ENCODE assay signal across 19 cellular contexts in the genomic region with DNA sequence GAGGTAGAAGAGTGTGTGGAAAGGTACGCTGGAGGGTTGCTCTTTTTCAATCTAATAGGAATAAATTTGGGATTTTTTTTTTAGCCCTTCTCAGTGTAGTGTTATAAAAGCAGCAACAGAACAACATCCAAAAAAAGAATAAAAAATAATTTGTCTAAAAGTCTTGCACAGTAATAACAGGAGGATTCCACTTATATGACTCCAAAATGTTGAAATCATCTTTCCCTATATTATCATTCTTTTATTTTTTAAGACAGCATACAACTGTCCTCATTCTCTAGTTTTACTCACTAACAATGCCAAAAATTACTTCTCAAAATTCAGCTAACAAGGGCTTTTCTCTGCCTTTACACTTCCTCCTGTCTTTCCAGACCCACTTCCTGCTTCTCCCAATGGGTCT. TPM values are rescaled to one million over a fixed set of nuclear protein-coding genes. Genes with fewer than 3 reads are reported as not detected.
DNase-seq lines count a peak whose midpoint lies in the region; ATAC-seq and TF ChIP-seq lines count a peak whose summit lies in the region.
"Had no signal": no experiment of that assay in that cellular context is flagged by ENCODE, and none has a peak within 500 bp of the region (broad histone marks: within the 10 kb centered on the region; RNA-seq: fewer than 3 reads in every experiment).

No MANE protein-coding gene starts in this region.

- no peak for TF ChIP-seq EP300 in upper lobe of left lung (IDR thresholded peaks at IDR 0.05)

- H3K9me3 ChIP-seq in upper lobe of left lung = peaks cover 0 to 3% (median 1%) of the 10 kb centered on the region in 4 donors
- no peaks in the 10 kb centered on the region for H3K9me3 ChIP-seq in right cardiac atrium (ENCODE audit: control insufficient read depth, low read length)
- H3K9me3 ChIP-seq: ovary, thoracic aorta had no signal

- H3K27me3 ChIP-seq in upper lobe of left lung (no peaks in the 10 kb centered on the region), right cardiac atrium (ENCODE audit: control insufficient read depth, insufficient read depth) (no peaks in the 10 kb centered on the region)
- H3K27me3 ChIP-seq: hepatocyte, ovary had no signal

- no peak overlapping the region for H3K4me3 ChIP-seq in upper lobe of left lung
- H3K4me3 ChIP-seq in right cardiac atrium (ENCODE audit: low read length) = no peak overlapping the region
- H3K4me3 ChIP-seq: hepatocyte, ovary, thoracic aorta had no signal

- no peak overlapping the region for H3K4me3 Mint-ChIP-seq in activated T-helper 2 cell treated with anti-CD3 and anti-CD28 coated beads, Interferon-gamma antibody, Interleukin-2, Interleukin-4, amounts not matched to agents 10 μg/mL and 5 μg/mL and 100 μg/mL, durations not matched to agents 14 hours and 24 hours and 36 hours (ENCODE audit: low read depth)
- H3K4me3 Mint-ChIP-seq in memory B cell = no peak overlapping the region

- intact Hi-C loops in activated T-helper 2 cell treated with anti-CD3 and anti-CD28 coated beads, Interferon-gamma antibody, Interleukin-2, Interleukin-4, amounts not matched to agents 10 μg/mL and 5 μg/mL and 100 μg/mL, durations not matched to agents 14 hours and 24 hours and 36 hours (cut with micrococcal nuclease) = no loop called here
- intact Hi-C loops in right cardiac atrium (cut with DNase I) = no loop called here

- peaks cover 70% of the 10 kb centered on the region for H3K4me1 Mint-ChIP-seq in activated T-helper 2 cell treated with anti-CD3 and anti-CD28 coated beads, Interferon-gamma antibody, Interleukin-2, Interleukin-4, amounts not matched to agents 10 μg/mL and 5 μg/mL and 100 μg/mL, durations not matched to agents 14 hours and 24 hours and 36 hours (ENCODE audit: low read depth)
- H3K4me1 Mint-ChIP-seq in memory B cell = peaks cover 31% of the 10 kb centered on the region

- no peak for ATAC-seq in memory B cell (ENCODE audit: low read depth)
- ATAC-seq in upper lobe of left lung (ENCODE audit: low FRiP score in 2 of 2) = peak in 1 of 2 donors; percentile 8
- ATAC-seq in GM18873 (IDR thresholded peaks at IDR 0.05; ENCODE audit: low FRiP score, unreplicated experiment) = no peak
- ATAC-seq in GM21717 (IDR thresholded peaks at IDR 0.05; ENCODE audit: unreplicated experiment) = no peak
- no peak for ATAC-seq in right cardiac atrium

- H3K27ac Mint-ChIP-seq in activated T-helper 2 cell treated with anti-CD3 and anti-CD28 coated beads, Interferon-gamma antibody, Interleukin-2, Interleukin-4, amounts not matched to agents 10 μg/mL and 5 μg/mL and 100 μg/mL, durations not matched to agents 14 hours and 24 hours and 36 hours = peak overlapping the region; percentile 52
- H3K27ac Mint-ChIP-seq in memory B cell = peak overlapping the region; percentile 22

- H3K27me3 Mint-ChIP-seq in activated T-helper 2 cell treated with anti-CD3 and anti-CD28 coated beads, Interferon-gamma antibody, Interleukin-2, Interleukin-4, amounts not matched to agents 10 μg/mL and 5 μg/mL and 100 μg/mL, durations not matched to agents 14 hours and 24 hours and 36 hours (ENCODE audit: low read depth) = no peaks in the 10 kb centered on the region
- H3K27me3 Mint-ChIP-seq in memory B cell = no peaks in the 10 kb centered on the region

- TF ChIP-seq CTCF in upper lobe of left lung (IDR thresholded peaks at IDR 0.05) = no peak

- no peaks in the 10 kb centered on the region for H3K36me3 ChIP-seq in upper lobe of left lung
- H3K36me3 ChIP-seq: ovary, thoracic aorta had no signal

- peak; percentile 1 for DNase-seq in stimulated activated CD4-positive, alpha-beta T cell treated with anti-CD3 and anti-CD28 coated beads, Interleukin-4, amount 100 ng/mL, for 24 hours
- DNase-seq in stimulated activated CD4-positive, alpha-beta T cell treated with anti-CD3 and anti-CD28 coated beads, Interleukin-4, amount 100 ng/mL, for 4 hours = no peak
- DNase-seq in activated T-helper 2 cell treated with anti-CD3 and anti-CD28 coated beads, Interferon-gamma antibody, Interleukin-2, Interleukin-4, amounts not matched to agents 10 μg/mL and 5 μg/mL and 100 μg/mL, durations not matched to agents 14 hours and 24 hours and 36 hours (ENCODE audit: low spot score) = no peak
- no peak for DNase-seq in memory B cell (ENCODE audit: low spot score in 2 of 2)
- no peak for DNase-seq in upper lobe of left lung
- DNase-seq in right cardiac atrium = no peak
- DNase-seq: activated CD4-positive, alpha-beta T cell treated with anti-CD3 and anti-CD28 coated beads for 1 hour; aorta; H7; NCI-H1105 treated with DMSO at 0.1 percent for 48 hours; NCI-H526 treated with DMSO at 0.1 percent for 48 hours; ovary; SHP77; T-helper 9 cell had no signal

- peaks cover 20% of the 10 kb centered on the region for H3K9me3 Mint-ChIP-seq in activated T-helper 2 cell treated with anti-CD3 and anti-CD28 coated beads, Interferon-gamma antibody, Interleukin-2, Interleukin-4, amounts not matched to agents 10 μg/mL and 5 μg/mL and 100 μg/mL, durations not matched to agents 14 hours and 24 hours and 36 hours
- H3K9me3 Mint-ChIP-seq in memory B cell = peaks cover 4% of the 10 kb centered on the region

- peaks cover 96% of the 10 kb centered on the region for H3K36me3 Mint-ChIP-seq in activated T-helper 2 cell treated with anti-CD3 and anti-CD28 coated beads, Interferon-gamma antibody, Interleukin-2, Interleukin-4, amounts not matched to agents 10 μg/mL and 5 μg/mL and 100 μg/mL, durations not matched to agents 14 hours and 24 hours and 36 hours (ENCODE audit: low read depth)
- H3K36me3 Mint-ChIP-seq in memory B cell = peaks cover 11% of the 10 kb centered on the region

- TF ChIP-seq POLR2A in upper lobe of left lung (IDR thresholded peaks at IDR 0.05) = no peak

- 66 to 73% methylated on average over 1 of the region's 1 CpG for WGBS in upper lobe of left lung, 2 donors
- 89% methylated on average over 1 of the region's 1 CpG for WGBS in right cardiac atrium

- H3K27ac ChIP-seq in upper lobe of left lung (peak overlapping the region in 3 of 4 donors; percentile 44 to 57 (median 48)), right cardiac atrium (ENCODE audit: low read length) (no peak overlapping the region)
- H3K27ac ChIP-seq: hepatocyte, ovary, thoracic aorta had no signal

- peaks cover 0 to 15% (median 12%) of the 10 kb centered on the region in 4 donors for H3K4me1 ChIP-seq in upper lobe of left lung
- H3K4me1 ChIP-seq in right cardiac atrium (ENCODE audit: control insufficient read depth, insufficient read depth, low read length) = no peaks in the 10 kb centered on the region

RNA-seq across cellular contexts. Expression of a gene that starts 27.8 kb away (rescaled TPM):
- total RNA-seq in activated T-helper 2 cell treated with anti-CD3 and anti-CD28 coated beads, Interferon-gamma antibody, Interleukin-2, Interleukin-4, amounts not matched to agents 10 μg/mL and 5 μg/mL and 100 μg/mL, durations not matched to agents 14 hours and 24 hours and 36 hours = 1,777 and 1,808 TPM in 2 replicates
- total RNA-seq in upper lobe of left lung (1 to 10 TPM in 4 of 6 donors, under 1 TPM in 1, not detected in 1; 0.91 to 8.4 (median 4.0) TPM), right cardiac atrium (1 to 10 TPM in 1 of 4 donors, under 1 TPM in 3; 0.71 to 1.3 (median 0.82) TPM)
- polyA plus RNA-seq in right cardiac atrium = 0.18 TPM
- total RNA-seq: cerebellum, H7, hepatocyte had no signal
- polyA plus RNA-seq: hepatocyte had no signal

RNA-seq across cellular contexts. Expression of a gene that starts 54.5 kb away (rescaled TPM):
- 257 and 266 TPM in 2 replicates for total RNA-seq in activated T-helper 2 cell treated with anti-CD3 and anti-CD28 coated beads, Interferon-gamma antibody, Interleukin-2, Interleukin-4, amounts not matched to agents 10 μg/mL and 5 μg/mL and 100 μg/mL, durations not matched to agents 14 hours and 24 hours and 36 hours
- total RNA-seq in upper lobe of left lung (100 to 1,000 TPM in 2 of 6 donors, 10 to 100 TPM in 4; 67.6 to 192 (median 84.8) TPM), right cardiac atrium (10 to 100 TPM; 51.6 to 66.5 (median 57.1) TPM)
- 51.0 TPM for polyA plus RNA-seq in right cardiac atrium

RNA-seq across cellular contexts. Expression of a gene that starts 57.0 kb away (rescaled TPM):
- 19.2 and 19.8 TPM in 2 replicates for total RNA-seq in activated T-helper 2 cell treated with anti-CD3 and anti-CD28 coated beads, Interferon-gamma antibody, Interleukin-2, Interleukin-4, amounts not matched to agents 10 μg/mL and 5 μg/mL and 100 μg/mL, durations not matched to agents 14 hours and 24 hours and 36 hours
- total RNA-seq in upper lobe of left lung (10 to 100 TPM; 28.0 to 72.6 (median 35.1) TPM), right cardiac atrium (10 to 100 TPM; 11.8 to 19.7 (median 15.8) TPM)
- 13.9 TPM for polyA plus RNA-seq in right cardiac atrium

Comparison
In these comparisons a context has a peak if more than half of its experiments do, and no peak if none do; other contexts are left out.
1. RNA of a gene that starts 27.8 kb away (total RNA-seq): 1,777 to 1,808 TPM in activated T-helper 2 cell treated with anti-CD3 and anti-CD28 coated beads, Interferon-gamma antibody, Interleukin-2, Interleukin-4, amounts not matched to agents 10 μg/mL and 5 μg/mL and 100 μg/mL, durations not matched to agents 14 hours and 24 hours and 36 hours; 0.91 to 8.4 TPM in upper lobe of left lung and 0.71 to 1.3 TPM in right cardiac atrium; every median in the first group is over 100 times any median in the second.